Comparison of ENCODE assay signal across 7 cellular contexts in the genomic region with DNA sequence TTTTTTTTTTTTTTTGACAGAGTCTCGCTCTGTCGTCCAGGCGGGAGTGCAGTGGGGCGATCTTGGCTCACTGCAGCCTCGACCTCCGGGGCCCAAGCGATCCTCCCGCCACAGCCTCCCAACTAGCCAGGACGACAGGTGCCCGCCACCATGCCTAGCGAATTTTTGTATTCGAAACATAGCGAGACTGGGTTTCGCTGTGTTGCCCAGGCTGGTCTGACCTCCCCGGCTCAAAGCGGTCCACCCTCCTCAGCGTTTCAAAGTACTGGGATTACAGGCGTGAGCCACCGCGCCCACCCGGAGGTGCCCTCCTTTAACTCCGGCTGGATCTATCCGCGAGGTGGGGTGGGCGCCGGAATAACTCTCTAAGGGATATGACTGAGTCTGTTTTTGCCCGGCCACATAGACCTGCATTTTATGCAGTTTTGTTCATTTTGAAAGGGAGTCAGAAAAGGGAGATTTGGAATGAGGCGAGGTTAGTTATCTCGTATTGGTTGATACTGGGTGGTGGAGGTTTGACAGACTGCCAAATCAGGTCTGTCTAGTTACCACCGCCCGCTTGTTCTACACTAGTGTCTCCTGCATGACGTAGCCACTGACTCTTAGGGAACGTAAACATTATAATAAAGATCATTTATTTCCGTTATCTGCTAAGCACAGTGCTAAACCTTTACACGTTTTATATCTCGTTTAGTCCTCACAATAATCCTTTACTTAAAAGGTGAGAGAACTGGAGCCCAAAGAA. TPM values are rescaled to one million over a fixed set of nuclear protein-coding genes. Genes with fewer than 3 reads are reported as not detected.
DNase-seq lines count a peak whose midpoint lies in the region; ATAC-seq lines count a peak whose summit lies in the region.

No MANE protein-coding gene starts in this region.

- peak; percentile 76 for DNase-seq in HT-29 (ENCODE audit: low spot score)
- no peak for DNase-seq in activated CD4-positive, alpha-beta memory T cell treated with anti-CD3 and anti-CD28 coated beads for 36 hours
- DNase-seq in left ventricle myocardium superior = no peak
- no peak for DNase-seq in NOMO-1 (lab: John Stamatoyannopoulos, UW; ENCODE audit: unreplicated experiment in 2 of 2)
- no peak for DNase-seq in kidney tubule cell (ENCODE audit: low spot score)
- DNase-seq in putamen (ENCODE audit: low spot score) = no peak

- CTCF ChIA-PET in activated CD4-positive, alpha-beta memory T cell treated with anti-CD3 and anti-CD28 coated beads for 36 hours (lab: Charles Lee) = no interaction called here

- POLR2A ChIA-PET in activated CD4-positive, alpha-beta memory T cell treated with anti-CD3 and anti-CD28 coated beads for 36 hours (lab: Charles Lee) = no interaction called here

- no peaks in the 10 kb centered on the region for H3K9me3 Mint-ChIP-seq in activated CD4-positive, alpha-beta memory T cell treated with anti-CD3 and anti-CD28 coated beads for 36 hours
- no peaks in the 10 kb centered on the region for H3K9me3 Mint-ChIP-seq in stimulated activated memory B cell treated with anti-CD40 and anti-IgM and Interleukin-4, amounts not matched to agents 10 μg/mL and 1 μg/mL and 100 μg/mL, for 72 hours

- peak; percentile 4 for ATAC-seq in left ventricle myocardium superior
- no peak for ATAC-seq in stimulated activated memory B cell treated with anti-CD40 and anti-IgM and Interleukin-4, amounts not matched to agents 10 μg/mL and 1 μg/mL and 100 μg/mL, for 72 hours

- peak overlapping the region; percentile 99 for H3K4me3 Mint-ChIP-seq in activated CD4-positive, alpha-beta memory T cell treated with anti-CD3 and anti-CD28 coated beads for 36 hours
- H3K4me3 Mint-ChIP-seq in stimulated activated memory B cell treated with anti-CD40 and anti-IgM and Interleukin-4, amounts not matched to agents 10 μg/mL and 1 μg/mL and 100 μg/mL, for 72 hours = peak overlapping the region; percentile 98

- H3K36me3 Mint-ChIP-seq in activated CD4-positive, alpha-beta memory T cell treated with anti-CD3 and anti-CD28 coated beads for 36 hours = peaks cover 26% of the 10 kb centered on the region
- peaks cover 13% of the 10 kb centered on the region for H3K36me3 Mint-ChIP-seq in stimulated activated memory B cell treated with anti-CD40 and anti-IgM and Interleukin-4, amounts not matched to agents 10 μg/mL and 1 μg/mL and 100 μg/mL, for 72 hours

- H3K4me1 Mint-ChIP-seq in activated CD4-positive, alpha-beta memory T cell treated with anti-CD3 and anti-CD28 coated beads for 36 hours (ENCODE audit: low read depth) = peaks cover 26% of the 10 kb centered on the region
- H3K4me1 Mint-ChIP-seq in stimulated activated memory B cell treated with anti-CD40 and anti-IgM and Interleukin-4, amounts not matched to agents 10 μg/mL and 1 μg/mL and 100 μg/mL, for 72 hours = peaks cover 20% of the 10 kb centered on the region

- intact Hi-C loops in activated CD4-positive, alpha-beta memory T cell treated with anti-CD3 and anti-CD28 coated beads for 36 hours (cut with micrococcal nuclease) = loop anchor here (5.0 to 10.0 kb wide), 3 partner anchors 127 to 1953 kb away; partner anchors contain the start of gene UGP2
- intact Hi-C loops in left ventricle myocardium superior (cut with micrococcal nuclease) = no loop called here

- H3K27me3 Mint-ChIP-seq in activated CD4-positive, alpha-beta memory T cell treated with anti-CD3 and anti-CD28 coated beads for 36 hours = no peaks in the 10 kb centered on the region
- H3K27me3 Mint-ChIP-seq in stimulated activated memory B cell treated with anti-CD40 and anti-IgM and Interleukin-4, amounts not matched to agents 10 μg/mL and 1 μg/mL and 100 μg/mL, for 72 hours = no peaks in the 10 kb centered on the region

- H3K27ac Mint-ChIP-seq in activated CD4-positive, alpha-beta memory T cell treated with anti-CD3 and anti-CD28 coated beads for 36 hours = peak overlapping the region; percentile 58
- H3K27ac Mint-ChIP-seq in stimulated activated memory B cell treated with anti-CD40 and anti-IgM and Interleukin-4, amounts not matched to agents 10 μg/mL and 1 μg/mL and 100 μg/mL, for 72 hours = peak overlapping the region; percentile 99

RNA-seq across cellular contexts. Expression of gene CCT4, which starts 0.9 kb away (rescaled TPM):
- total RNA-seq in HT-29 (2014; rRNA removed; shearing (Covaris generic)) = 145 and 155 TPM in 2 replicates
- 100 to 1,000 TPM; 345 to 352 TPM for total RNA-seq in activated CD4-positive, alpha-beta memory T cell treated with anti-CD3 and anti-CD28 coated beads for 36 hours
- 102 TPM for total RNA-seq in left ventricle myocardium superior

RNA-seq across cellular contexts. Expression of gene COMMD1, which starts 16.1 kb away (rescaled TPM):
- total RNA-seq in HT-29 (2014; rRNA removed; shearing (Covaris generic)) = 6.4 and 8.6 TPM in 2 replicates
- 10 to 100 TPM; 33.0 to 33.8 TPM for total RNA-seq in activated CD4-positive, alpha-beta memory T cell treated with anti-CD3 and anti-CD28 coated beads for 36 hours
- 57.3 TPM for total RNA-seq in left ventricle myocardium superior

RNA-seq across cellular contexts. Expression of gene FAM161A, which starts 35.5 kb away (rescaled TPM):
- total RNA-seq in HT-29 (2014; rRNA removed; shearing (Covaris generic)) = 0.18 and 2.9 TPM in 2 replicates
- total RNA-seq in activated CD4-positive, alpha-beta memory T cell treated with anti-CD3 and anti-CD28 coated beads for 36 hours = 1 to 10 TPM; 5.5 to 7.0 TPM
- 0.89 TPM for total RNA-seq in left ventricle myocardium superior
